Comparison of ENCODE assay signal across 28 cellular contexts in the genomic region with DNA sequence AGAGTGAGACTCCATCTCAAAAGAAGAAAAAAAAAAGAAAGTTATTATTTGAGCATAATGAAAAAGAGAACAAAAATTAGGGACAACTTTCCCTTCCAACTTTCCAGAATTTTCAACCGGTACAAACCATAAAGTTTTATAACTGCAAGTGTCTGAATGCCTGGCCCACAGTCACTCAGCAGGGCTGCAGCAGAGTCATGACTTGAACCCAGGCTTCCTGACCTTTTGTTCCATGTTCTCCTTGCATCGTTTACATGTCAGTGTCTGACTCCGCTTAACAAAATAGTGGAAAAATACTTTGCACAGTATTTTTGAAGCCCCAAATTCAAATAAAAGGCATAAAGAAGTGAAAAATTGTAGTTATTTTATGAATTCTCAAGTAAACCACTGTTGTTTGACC.
"Had no signal": no experiment of that assay in that cellular context is flagged by ENCODE, and none has a peak within 500 bp of the region (broad histone marks: within the 10 kb centered on the region; RNA-seq: fewer than 3 reads in every experiment).

No MANE protein-coding gene starts in this region.

- H2AFZ ChIP-seq: parathyroid adenoma had no signal

- H3K27ac ChIP-seq: esophagus squamous epithelium, neutrophil, parathyroid adenoma, psoas muscle, skin epidermis, testis had no signal

- H3K36me3 Mint-ChIP-seq: immature natural killer cell; stimulated activated memory B cell treated with anti-CD40 and anti-IgM and Interleukin-4, amounts not matched to agents 10 μg/mL and 1 μg/mL and 100 μg/mL, for 72 hours had no signal

- H3K27me3 Mint-ChIP-seq: type B pancreatic cell had no signal

- H3K27me3 ChIP-seq: esophagus squamous epithelium, neutrophil, spleen, testis, tibial artery had no signal

- H3K4me1 ChIP-seq: parathyroid adenoma, testis had no signal

- H3K9me3 ChIP-seq: neutrophil, testis had no signal

- H3K36me3 ChIP-seq: esophagus squamous epithelium, neutrophil, spleen, tibial artery had no signal

- FAIRE-seq: colon had no signal

- H3K9ac ChIP-seq: parathyroid adenoma had no signal

- ATAC-seq: left colon; naive thymus-derived CD8-positive, alpha-beta T cell; psoas muscle; right cardiac atrium; stimulated activated memory B cell treated with anti-CD40 and anti-IgM and Interleukin-4, amounts not matched to agents 10 μg/mL and 1 μg/mL and 100 μg/mL, for 72 hours; stimulated activated naive CD8-positive, alpha-beta T cell treated with anti-CD3 and anti-CD28 coated beads, Interleukin-15, Interleukin-2, amounts not matched to agents 100 U/mL and 50 U/mL, for 24 hours had no signal

- H3K4me3 Mint-ChIP-seq: dendritic cell treated with granulocyte-macrophage colony-stimulating factor and Interleukin-4, amounts not matched to agents 40 ng/mL and 50 ng/mL, for 4 days; endodermal cell; immature natural killer cell; naive thymus-derived CD8-positive, alpha-beta T cell; stimulated activated memory B cell treated with anti-CD40 and anti-IgM and Interleukin-4, amounts not matched to agents 10 μg/mL and 1 μg/mL and 100 μg/mL, for 72 hours; type B pancreatic cell had no signal

- DNase-seq: effector CD8-positive, alpha-beta T cell; endodermal cell; esophagus squamous epithelium; foreskin melanocyte; glutamatergic neuron; hypothalamus; immature natural killer cell; islet precursor cell; kidney glomerular epithelial cell; left colon; mammary epithelial cell; naive thymus-derived CD8-positive, alpha-beta T cell; nephron progenitor cell; psoas muscle; right cardiac atrium; spleen; stimulated activated CD4-positive, alpha-beta T cell treated with anti-CD3 and anti-CD28 coated beads, Interleukin-4, amount 100 ng/mL, for 4 hours; stimulated activated naive CD8-positive, alpha-beta T cell treated with anti-CD3 and anti-CD28 coated beads, Interleukin-15, Interleukin-2, amounts not matched to agents 100 U/mL and 50 U/mL, for 24 hours; substantia nigra; testis had no signal

- H3K9me3 Mint-ChIP-seq: dendritic cell treated with granulocyte-macrophage colony-stimulating factor and Interleukin-4, amounts not matched to agents 40 ng/mL and 50 ng/mL, for 4 days; stimulated activated memory B cell treated with anti-CD40 and anti-IgM and Interleukin-4, amounts not matched to agents 10 μg/mL and 1 μg/mL and 100 μg/mL, for 72 hours; type B pancreatic cell had no signal

- H3K27ac Mint-ChIP-seq: dendritic cell treated with granulocyte-macrophage colony-stimulating factor and Interleukin-4, amounts not matched to agents 40 ng/mL and 50 ng/mL, for 4 days; immature natural killer cell; naive thymus-derived CD8-positive, alpha-beta T cell; stimulated activated memory B cell treated with anti-CD40 and anti-IgM and Interleukin-4, amounts not matched to agents 10 μg/mL and 1 μg/mL and 100 μg/mL, for 72 hours; type B pancreatic cell had no signal

- H3K4me3 ChIP-seq: esophagus squamous epithelium, psoas muscle, skin epidermis, spleen, testis, tibial artery had no signal

- H3K79me2 ChIP-seq: parathyroid adenoma had no signal

- H3K4me1 Mint-ChIP-seq: immature natural killer cell; naive thymus-derived CD8-positive, alpha-beta T cell; stimulated activated memory B cell treated with anti-CD40 and anti-IgM and Interleukin-4, amounts not matched to agents 10 μg/mL and 1 μg/mL and 100 μg/mL, for 72 hours had no signal
